Comparison of ENCODE assay signal across 18 cellular contexts in the genomic region with DNA sequence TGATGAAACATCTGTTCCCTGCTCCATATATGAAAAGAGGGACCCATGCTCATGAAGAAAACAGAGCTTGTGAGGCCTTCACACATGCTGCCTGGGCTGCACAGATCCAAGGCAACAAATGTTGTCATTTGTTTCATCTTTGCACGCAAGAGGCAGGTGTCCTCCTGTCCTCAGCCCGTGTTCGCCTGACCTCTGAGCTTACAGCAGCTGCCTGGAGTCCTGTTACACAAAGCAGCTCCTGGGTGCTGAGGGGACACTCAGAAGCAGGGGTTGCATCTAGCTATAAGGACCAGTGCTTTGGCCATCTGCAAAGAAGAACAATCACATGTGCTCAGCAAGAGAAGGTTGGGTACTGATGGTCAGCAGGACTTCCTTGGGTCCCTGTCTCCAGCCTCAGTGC.
DNase-seq lines count a peak whose midpoint lies in the region; ATAC-seq, FAIRE-seq and TF ChIP-seq lines count a peak whose summit lies in the region.
"Had no signal": no experiment of that assay in that cellular context is flagged by ENCODE, and none has a peak within 500 bp of the region (broad histone marks: within the 10 kb centered on the region; RNA-seq: fewer than 3 reads in every experiment).

No MANE protein-coding gene starts in this region.

- H3K4me1 Mint-ChIP-seq in activated CD4-positive, alpha-beta memory T cell treated with anti-CD3 and anti-CD28 coated beads, Interleukin-2, amount 10 ng/mL, durations not matched to agents 7 days and 5 days: no peaks in the 10 kb centered on the region

- H3K14ac ChIP-seq in H1 (ENCODE audit: insufficient read length): no peak overlapping the region

- no peak overlapping the region for H4K5ac ChIP-seq in H1 (ENCODE audit: insufficient read length, low read depth, low read length)

- H2BK12ac ChIP-seq in H1 (ENCODE audit: low read depth, low read length): 0 out of 2 replicates have a peak overlapping the region, but pooled peaks have one; percentile 22

- H3K36me3 ChIP-seq in H1 (ENCODE audit: control insufficient read depth in 2 of 4, insufficient read depth in 4 of 4, low read length in 3 of 4) (no peaks in the 10 kb centered on the region), PC-9 (ENCODE audit: low read depth) (no peaks in the 10 kb centered on the region)
- H3K36me3 ChIP-seq: ovary had no signal

- in situ Hi-C loops in GM13977 (cut with MboI; ENCODE audit: low pct_unique_long_range_greater_than_20kb, low sequenced_read_pairs, unreplicated experiment): no loop called here

- TF ChIP-seq EP300 in H1 (IDR thresholded peaks at IDR 0.05; ENCODE audit: borderline replicate concordance in 1 of 2, low read depth in 2 of 2, low read length in 2 of 2): no peak

- H3K9ac ChIP-seq in H1 (replicated peaks in 1 of 4; ENCODE audit: extremely low read depth in 1 of 4, low read depth in 3 of 4, low read length in 3 of 4): no peak overlapping the region

- peaks cover 12% of the 10 kb centered on the region for H3K9me3 Mint-ChIP-seq in activated CD4-positive, alpha-beta memory T cell treated with anti-CD3 and anti-CD28 coated beads, Interleukin-2, amount 10 ng/mL, durations not matched to agents 7 days and 5 days

- H2BK20ac ChIP-seq in H1 (ENCODE audit: low read length): no peak overlapping the region; the same call in 1 of the 2 replicates

- H2AK5ac ChIP-seq in H1 (ENCODE audit: low read depth, low read length): no peak overlapping the region

- peak overlapping the region; percentile 57 for H2BK5ac ChIP-seq in H1 (ENCODE audit: low read depth, low read length)

- H3K27me3 ChIP-seq in H1 (replicated peaks in 1 of 4; ENCODE audit: control insufficient read depth in 3 of 4, extremely low read depth in 1 of 4, insufficient read depth in 3 of 4, low read length in 3 of 4) (no peaks in the 10 kb centered on the region), PC-9 (ENCODE audit: insufficient read depth, low read depth) (no peaks in the 10 kb centered on the region)
- H3K27me3 ChIP-seq: ovary had no signal

- no peak overlapping the region for H3K4me3 ChIP-seq in H1 (ENCODE audit: extremely low read depth in 1 of 4, insufficient read depth in 2 of 4, low read depth in 3 of 4, low read length in 4 of 4)
- no peak overlapping the region for H3K4me3 ChIP-seq in PC-9
- H3K4me3 ChIP-seq: ovary had no signal

- no peak overlapping the region for H4K91ac ChIP-seq in H1 (replicated peaks; ENCODE audit: insufficient read length, low read length)

- H3K79me2 ChIP-seq in H1 (ENCODE audit: control insufficient read depth in 1 of 2, insufficient read depth in 2 of 2, low read length in 2 of 2) (no peaks in the 10 kb centered on the region), PC-9 (ENCODE audit: low read depth) (no peaks in the 10 kb centered on the region)

- no peaks in the 10 kb centered on the region for H3K4me1 ChIP-seq in H1 (replicated peaks in 1 of 4; ENCODE audit: control insufficient read depth in 3 of 4, insufficient read depth in 4 of 4, low read length in 3 of 4)
- H3K4me1 ChIP-seq in PC-9 (replicated peaks; ENCODE audit: insufficient read depth): no peaks in the 10 kb centered on the region

- no peaks in the 10 kb centered on the region for H3F3A ChIP-seq in PC-9 (ENCODE audit: insufficient read depth, low read depth)

- H3K56ac ChIP-seq in H1 (replicated peaks; ENCODE audit: insufficient read length, low read depth, low read length): no peak overlapping the region

- no peak overlapping the region for H3K4ac ChIP-seq in H1 (replicated peaks; ENCODE audit: insufficient read length, low read depth, low read length)

- H3K18ac ChIP-seq in H1 (ENCODE audit: extremely low read depth, low read length): no peak overlapping the region

- no peaks in the 10 kb centered on the region for H3K23me2 ChIP-seq in H1 (ENCODE audit: low read depth, low read length)

- ATAC-seq in GM21737 (IDR thresholded peaks at IDR 0.05; ENCODE audit: unreplicated experiment): no peak
- ATAC-seq: left lobe of liver had no signal

- no peaks in the 10 kb centered on the region for H3K27me3 Mint-ChIP-seq in activated CD4-positive, alpha-beta memory T cell treated with anti-CD3 and anti-CD28 coated beads, Interleukin-2, amount 10 ng/mL, durations not matched to agents 7 days and 5 days

- no peak overlapping the region for H2BK120ac ChIP-seq in H1 (replicated peaks; ENCODE audit: low read depth, low read length)

- CTCF ChIA-PET in H1 (lab: Charles Lee; ENCODE audit: partially characterized antibody) (interaction anchor here (1.1 kb wide), 1 partner anchor 99 kb away, joined by 3 read pairs; no protein-coding TSS in a partner anchor), PC-9 (lab: Charles Lee) (no interaction called here)
- CTCF ChIA-PET in activated CD4-positive, alpha-beta memory T cell treated with anti-CD3 and anti-CD28 coated beads, Interleukin-2, amount 10 ng/mL, durations not matched to agents 7 days and 5 days (lab: Charles Lee): no interaction called here

- H3K23ac ChIP-seq in H1 (ENCODE audit: insufficient read length): no peak overlapping the region

- peak overlapping the region; percentile 49; the same call in 1 of the 2 replicates for H2AFZ ChIP-seq in H1 (ENCODE audit: low read length)
- H2AFZ ChIP-seq in PC-9: no peak overlapping the region

- peaks cover 8% of the 10 kb centered on the region; the same call in 1 of the 2 replicates for H3K9me2 ChIP-seq in PC-9 (ENCODE audit: insufficient read depth)

- H3K9me3 ChIP-seq in H1 (ENCODE audit: insufficient read depth in 2 of 2, low read depth in 1 of 2, low read length in 1 of 2) (no peaks in the 10 kb centered on the region), PC-9 (ENCODE audit: insufficient read depth, low read depth) (no peaks in the 10 kb centered on the region)
- H3K9me3 ChIP-seq: ovary had no signal

- H3K27ac Mint-ChIP-seq in activated CD4-positive, alpha-beta memory T cell treated with anti-CD3 and anti-CD28 coated beads, Interleukin-2, amount 10 ng/mL, durations not matched to agents 7 days and 5 days: no peak overlapping the region
- H3K27ac Mint-ChIP-seq: HFFc6 had no signal

- H3K27ac ChIP-seq in H1 (ENCODE audit: low read depth, low read length) (no peak overlapping the region), PC-9 (no peak overlapping the region)
- H3K27ac ChIP-seq: ovary had no signal

- H3K4me3 Mint-ChIP-seq in activated CD4-positive, alpha-beta memory T cell treated with anti-CD3 and anti-CD28 coated beads, Interleukin-2, amount 10 ng/mL, durations not matched to agents 7 days and 5 days: no peak overlapping the region
- H3K4me3 Mint-ChIP-seq: HFFc6 had no signal

- H4K8ac ChIP-seq in H1 (ENCODE audit: extremely low read depth, insufficient read depth, low read length): no peak overlapping the region

- TF ChIP-seq RAD21 in H1 (IDR thresholded peaks at IDR 0.05 in 1 of 2, conservative IDR thresholded peaks at IDR 0.05 in 1 of 2; ENCODE audit: low read depth in 2 of 2, low read length in 2 of 2): no peak

- H4K20me1 ChIP-seq in H1 (replicated peaks in 1 of 2; ENCODE audit: control insufficient read depth in 1 of 2, insufficient read depth in 2 of 2, low read length in 2 of 2) (no peaks in the 10 kb centered on the region), PC-9 (ENCODE audit: insufficient read depth) (no peaks in the 10 kb centered on the region)

- no peaks in the 10 kb centered on the region for H3K36me3 Mint-ChIP-seq in activated CD4-positive, alpha-beta memory T cell treated with anti-CD3 and anti-CD28 coated beads, Interleukin-2, amount 10 ng/mL, durations not matched to agents 7 days and 5 days (ENCODE audit: low read depth)

- POLR2A ChIA-PET in H1 (lab: Charles Lee; ENCODE audit: partially characterized antibody): no interaction called here
- POLR2A ChIA-PET in activated CD4-positive, alpha-beta memory T cell treated with anti-CD3 and anti-CD28 coated beads, Interleukin-2, amount 10 ng/mL, durations not matched to agents 7 days and 5 days (lab: Charles Lee): no interaction called here
- POLR2A ChIA-PET in PC-9 (lab: Charles Lee; ENCODE audit: unreplicated experiment): no interaction called here

- peak; percentile 86 for DNase-seq in DMS153 (lab: John Stamatoyannopoulos, UW)
- DNase-seq in NCI-H128 (lab: John Stamatoyannopoulos, UW; ENCODE audit: unreplicated experiment): peak; percentile 13
- DNase-seq in NCI-H510A treated with DMSO at 0.1 percent for 48 hours (lab: John Stamatoyannopoulos, UW): peak; percentile 63
- DNase-seq in H1 (ENCODE audit: low read depth in 1 of 2, low spot score in 2 of 2): no peak
- no peak for DNase-seq in activated CD4-positive, alpha-beta memory T cell treated with anti-CD3 and anti-CD28 coated beads, Interleukin-2, amount 10 ng/mL, durations not matched to agents 7 days and 5 days
- DNase-seq in PC-9: no peak
- no peak for DNase-seq in GM13977 (ENCODE audit: low spot score)
- DNase-seq: activated effector memory CD4-positive, alpha-beta T cell treated with anti-CD3 and anti-CD28 coated beads, Interleukin-2, amount 50 U/mL, for 16 hours; amniotic stem cell; HFFc6; MV-4-11; ovary; Right ventricle myocardium superior; stimulated activated CD4-positive, alpha-beta T cell treated with anti-CD3 and anti-CD28 coated beads, Interleukin-4, amount 100 ng/mL, for 1 hour; substantia nigra had no signal

- no peaks in the 10 kb centered on the region for H3K79me1 ChIP-seq in H1 (ENCODE audit: low read depth, low read length)

- no peak overlapping the region for H3K4me2 ChIP-seq in H1 (ENCODE audit: insufficient read depth in 1 of 2, low read depth in 2 of 2, low read length in 2 of 2)
- no peak overlapping the region for H3K4me2 ChIP-seq in PC-9

- FAIRE-seq in H1 (lab: Jason Lieb, UNC): no peak
- FAIRE-seq: GM18507 had no signal

- intact Hi-C loops in PC-9 (cut with micrococcal nuclease; ENCODE audit: unreplicated experiment): no loop called here

- TF ChIP-seq POLR2A in H1 (IDR thresholded peaks at IDR 0.05; ENCODE audit: control extremely low read depth in 1 of 2, low read depth in 2 of 2, low read length in 2 of 2): no peak

- 100% methylated on average over 3 of the region's 3 CpGs; no CpG with 5 or more reads in 1 of the 2 experiments for WGBS in H1 (ENCODE audit: extremely low coverage in 1 of 2, insufficient coverage in 1 of 2, insufficient read length in 1 of 2, insufficient replicate concordance in 2 of 2, low coverage in 1 of 2, low lambda C conversion rate in 2 of 2, missing lambda C conversion rate in 1 of 2), 2 experiments

- TF ChIP-seq CTCF in H1 (IDR thresholded peaks at IDR 0.05; ENCODE audit: control extremely low read depth in 1 of 3, insufficient read depth in 1 of 3, low read depth in 1 of 3, low read length in 3 of 3): no peak
- TF ChIP-seq CTCF in PC-9 (conservative IDR thresholded peaks at IDR 0.05): no peak
- no peak for TF ChIP-seq CTCF in GM13977 (IDR thresholded peaks at IDR 0.05; ENCODE audit: extremely low read depth, insufficient read depth, missing control alignments)

- peak overlapping the region; percentile 35; the same call in 1 of the 2 replicates for H2BK15ac ChIP-seq in H1 (ENCODE audit: low read length)

- no TSS peak for BruUV-seq in PC-9 (replicated peaks; lab: Mats Ljungman, UMichigan)

Comparison
In these comparisons a context has a peak if more than half of its experiments do, and no peak if none do; other contexts are left out.
1. DNase-seq: peak in DMS153 (single experiment), NCI-H128 (single experiment) and NCI-H510A treated with DMSO at 0.1 percent for 48 hours (single experiment); none in H1 (0 of 2), activated CD4-positive, alpha-beta memory T cell treated with anti-CD3 and anti-CD28 coated beads, Interleukin-2, amount 10 ng/mL, durations not matched to agents 7 days and 5 days (single experiment), PC-9 (0 of 2) and GM13977 (single experiment).